In genomic region chr4:103773691-103774231, GRCh38 we compare ENCODE assay signal across 25 cellular contexts. TPM values are rescaled to one million over a fixed set of nuclear protein-coding genes. Genes with fewer than 3 reads are reported as not detected.
DNase-seq lines count a peak whose midpoint lies in the region; ATAC-seq, FAIRE-seq and TF ChIP-seq lines count a peak whose summit lies in the region.
"Had no signal": no experiment of that assay in that cellular context is flagged by ENCODE, and none has a peak within 500 bp of the region (broad histone marks: within the 10 kb centered on the region; RNA-seq: fewer than 3 reads in every experiment).

No MANE protein-coding gene starts in this region.

- BruUV-seq in GM12878 (replicated peaks; lab: Mats Ljungman, UMichigan) = no TSS peak

- peak; percentile 32 for ATAC-seq in GM12878
- no peak for ATAC-seq in effector memory CD8-positive, alpha-beta T cell (replicated peaks)
- ATAC-seq: Right ventricle myocardium inferior, SK-N-SH treated with all-trans-retinoic acid at 6 μM for 48 hours had no signal

- no peak for FAIRE-seq in GM12878 (lab: Jason Lieb, UNC)

- no peak for TF ChIP-seq RAD21 in GM12878 (IDR thresholded peaks at IDR 0.05; ENCODE audit: insufficient read depth, low read depth, low read length)

- intact Hi-C loops in GM12878 (cut with micrococcal nuclease; ENCODE audit: unreplicated experiment) = no loop called here
- intact Hi-C loops in posterior vena cava (cut with DNase I) = no loop called here

- no peak overlapping the region for H2AFZ ChIP-seq in GM12878 (ENCODE audit: control insufficient read depth, low read depth, low read length)
- H2AFZ ChIP-seq: PC-9 had no signal

- no peak for TF ChIP-seq POLR2A in GM12878 (IDR thresholded peaks at IDR 0.05; ENCODE audit: low read depth, low read length)

- H3K27ac ChIP-seq in GM12878 (ENCODE audit: control insufficient read depth, insufficient read depth) (no peak overlapping the region), iPS-20b (ENCODE audit: low read length) (no peak overlapping the region)
- H3K27ac ChIP-seq: KMS-11, PC-9, SJCRH30 had no signal

- H3K4me1 ChIP-seq in GM12878 (ENCODE audit: control insufficient read depth, insufficient read depth, low read length) (no peaks in the 10 kb centered on the region), iPS-20b (ENCODE audit: insufficient read depth, low read length) (peaks cover 11% of the 10 kb centered on the region; the same call in 1 of the 2 replicates)

- no peak for TF ChIP-seq EP300 in GM12878 (IDR thresholded peaks at IDR 0.05; ENCODE audit: borderline replicate concordance in 1 of 2, control insufficient read depth in 1 of 2, low read depth in 2 of 2, low read length in 2 of 2)

- POLR2A ChIA-PET in GM12878 (lab: Charles Lee) = no interaction called here

- H3K27me3 ChIP-seq in H7 (ENCODE audit: control insufficient read depth, insufficient read depth, low read length) (no peaks in the 10 kb centered on the region), GM12878 (replicated peaks in 1 of 2; ENCODE audit: control insufficient read depth in 2 of 2, insufficient read depth in 2 of 2, low read length in 1 of 2) (no peaks in the 10 kb centered on the region), iPS-20b (ENCODE audit: insufficient read depth, low read length) (0 out of 2 replicates have a peak, but pooled peaks cover under 1% of the 10 kb centered on the region)
- H3K27me3 ChIP-seq: SJCRH30 had no signal

- no peak overlapping the region for H3K4me3 ChIP-seq in H7 (ENCODE audit: insufficient read depth, low read depth, low read length)
- no peak overlapping the region for H3K4me3 ChIP-seq in GM12878
- peak overlapping the region; percentile 43 for H3K4me3 ChIP-seq in iPS-20b (ENCODE audit: low read length)
- H3K4me3 ChIP-seq: PC-9, SJCRH30 had no signal

- H3K27me3 Mint-ChIP-seq in effector memory CD8-positive, alpha-beta T cell = no peaks in the 10 kb centered on the region
- H3K27me3 Mint-ChIP-seq: IgD-negative memory B cell had no signal

- H3K9ac ChIP-seq in GM12878 (ENCODE audit: control insufficient read depth, insufficient read depth, low read length) (no peak overlapping the region), iPS-20b (ENCODE audit: low read depth, low read length) (no peak overlapping the region)
- H3K9ac ChIP-seq: KMS-11 had no signal

- no peaks in the 10 kb centered on the region for H4K20me1 ChIP-seq in GM12878 (ENCODE audit: control insufficient read depth, insufficient read depth)

- DNase-seq in H7 (peak; percentile 3), GM12878 (ENCODE audit: low read depth, low spot score) (no peak), renal cortical epithelial cell (ENCODE audit: low read depth) (peak; percentile 4), posterior vena cava (ENCODE audit: low spot score) (no peak)
- DNase-seq in stimulated activated CD4-positive, alpha-beta T cell treated with anti-CD3 and anti-CD28 coated beads, Interleukin-4, amount 100 ng/mL, for 1 hour = no peak
- DNase-seq in effector memory CD8-positive, alpha-beta T cell = no peak
- DNase-seq: Calu3; DMS79 treated with DMSO at 0.1 percent for 48 hours; H9; HFFc6; MM.1S; NCI-H2029; NCI-H524 treated with DMSO at 0.1 percent for 48 hours; NCI-H774; NK-92 treated with Interleukin-12 subunit alpha and Interleukin-12 subunit beta, amount 100 ng/mL, for 24 hours; PC-9 had no signal

- no peaks in the 10 kb centered on the region for H3K4me1 Mint-ChIP-seq in effector memory CD8-positive, alpha-beta T cell (ENCODE audit: low read depth in 2 of 2)
- H3K4me1 Mint-ChIP-seq: IgD-negative memory B cell had no signal

- SMC1A ChIA-PET in GM12878 (lab: Charles Lee; ENCODE audit: uncharacterized antibody, unreplicated experiment) = interaction anchor here (0.7 to 1.4 kb wide), 2 partner anchors 12 to 42 kb away, joined by 3 to 4 read pairs; no protein-coding TSS in a partner anchor

- no peak overlapping the region for H3K4me3 Mint-ChIP-seq in effector memory CD8-positive, alpha-beta T cell
- H3K4me3 Mint-ChIP-seq: H9, HFFc6, IgD-negative memory B cell had no signal

- H3K9me3 Mint-ChIP-seq in effector memory CD8-positive, alpha-beta T cell = peaks cover 0 to 3% of the 10 kb centered on the region in 2 donors
- H3K9me3 Mint-ChIP-seq: H9, HFFc6, IgD-negative memory B cell had no signal

- CTCF ChIA-PET in GM12878 (lab: Yijun Ruan, JAX) = no interaction called here

- H3K27ac Mint-ChIP-seq in effector memory CD8-positive, alpha-beta T cell = no peak overlapping the region
- H3K27ac Mint-ChIP-seq: H9, HFFc6, IgD-negative memory B cell had no signal

- H3K36me3 ChIP-seq in H7 (replicated peaks; ENCODE audit: control insufficient read depth, insufficient read depth, low read length) (no peaks in the 10 kb centered on the region), GM12878 (ENCODE audit: control insufficient read depth in 2 of 2, insufficient read depth in 2 of 2, low read length in 1 of 2) (no peaks in the 10 kb centered on the region), iPS-20b (ENCODE audit: insufficient read depth, low read depth, low read length) (no peaks in the 10 kb centered on the region)
- H3K36me3 ChIP-seq: SJCRH30 had no signal

- H3K9me3 ChIP-seq in GM12878 (replicated peaks; ENCODE audit: control insufficient read depth, insufficient read depth, low read length) = no peaks in the 10 kb centered on the region
- no peaks in the 10 kb centered on the region for H3K9me3 ChIP-seq in iPS-20b (ENCODE audit: insufficient read depth, low read depth, low read length)
- H3K9me3 ChIP-seq: SJCRH30 had no signal

- no peaks in the 10 kb centered on the region for H3K79me2 ChIP-seq in GM12878 (ENCODE audit: control insufficient read depth, insufficient read depth, low read length)

- TF ChIP-seq CTCF in GM12878 (IDR thresholded peaks at IDR 0.05 in 2 of 3, conservative IDR thresholded peaks at IDR 0.05 in 1 of 3; ENCODE audit: control insufficient read depth in 2 of 3, extremely low read depth in 1 of 3, insufficient read depth in 1 of 3, low read depth in 3 of 3, low read length in 3 of 3) = no peak

- no peak overlapping the region for H3K4me2 ChIP-seq in GM12878 (ENCODE audit: control insufficient read depth, insufficient read depth)
- H3K4me2 ChIP-seq: KMS-11, PC-9 had no signal

- in situ Hi-C loops in GM12878 (cut with MboI) = loop anchor here (5.0 kb wide), 1 partner anchor 561 kb away; no protein-coding TSS in a partner anchor

- RAD21 ChIA-PET in GM12878 (lab: Charles Lee; ENCODE audit: unreplicated experiment) = no interaction called here

- no peaks in the 10 kb centered on the region for H3K36me3 Mint-ChIP-seq in effector memory CD8-positive, alpha-beta T cell (ENCODE audit: insufficient read depth)
- H3K36me3 Mint-ChIP-seq: IgD-negative memory B cell had no signal

- 40% methylated on average over 2 of the region's 2 CpGs for WGBS in GM12878 (ENCODE audit: insufficient coverage, insufficient replicate concordance, low lambda C conversion rate, missing lambda C conversion rate)

TF ChIP-seq in GM12878, 131 proteins besides CTCF, POLR2A, EP300 and RAD21:
- TF ChIP-seq SMC3 (IDR thresholded peaks at IDR 0.05; ENCODE audit: borderline replicate concordance, low read length) (no peak), PRDM15 (CRISPR knock-in tag; IDR thresholded peaks at IDR 0.05) (no peak), CBX5 (IDR thresholded peaks at IDR 0.05; ENCODE audit: low read depth) (no peak), SREBF2 (IDR thresholded peaks at IDR 0.05; ENCODE audit: low read length) (no peak), ZSCAN29 (IDR thresholded peaks at IDR 0.05) (no peak)
TF ChIP-seq in GM12878: peak in this region for 0.

RNA-seq across cellular contexts. Expression of gene TACR3, which starts 54.0 kb away (rescaled TPM):
- total RNA-seq in H7 (2014; rRNA removed; shearing (Covaris generic)) = 0.22 and 0.28 TPM in 2 replicates
- not detected in 2 replicates for total RNA-seq in GM12878 (2013; cell fraction: nucleolus; rRNA removed)
- total RNA-seq in GM12878 (2014; rRNA removed) (not detected in 2 replicates), GM12878 (2014; rRNA removed; fragmentation: Illumina TruSeq; extraction: Trizol) (not detected in 2 replicates), GM12878 (2021) (not detected in 2 replicates), renal cortical epithelial cell (not detected in 2 replicates), posterior vena cava (not detected)
- not detected for polyA plus RNA-seq in GM12878 (2011; ENCODE audit: low read depth)
- polyA plus RNA-seq in GM12878 (2011; rRNA removed) (not detected in 2 replicates), GM12878 (2014; fragmentation: Illumina TruSeq; extraction: Trizol) (not detected in 2 replicates), GM12878 (2014; fragmentation: Nextera tagmentation; extraction: Ambion mirVana) (not detected), GM12878 (2014; rRNA removed) (not detected in 2 replicates), GM12878 (2016; fragmentation: Nextera tagmentation; extraction: Ambion mirVana) (not detected)
- polyA plus RNA-seq in GM12878 (2011; cell fraction: cytosol; rRNA removed) = not detected in 2 replicates
- polyA plus RNA-seq in GM12878 (2011; cell fraction: nucleus; rRNA removed) = not detected in 2 replicates
- polyA plus RNA-seq in GM12878 (2012) = not detected in 2 replicates
- not detected in 2 replicates for polyA minus RNA-seq in GM12878 (2011; rRNA and poly(A)+ RNA removed)
- not detected in 2 replicates for polyA minus RNA-seq in GM12878 (2011; cell fraction: cytosol; rRNA and poly(A)+ RNA removed)
- not detected in 2 replicates for polyA minus RNA-seq in GM12878 (2011; cell fraction: nucleus; rRNA and poly(A)+ RNA removed)
- total RNA-seq: A172, Calu3, HFFc6, PC-9, Right ventricle myocardium inferior, RPMI7951 had no signal
- polyA plus RNA-seq: BJ, IgD-negative memory B cell had no signal

Comparison
In these comparisons a context has a peak if more than half of its experiments do, and no peak if none do; other contexts are left out.
1. DNase-seq: peak in H7 (single experiment) and renal cortical epithelial cell (single experiment); none in GM12878 (single experiment), stimulated activated CD4-positive, alpha-beta T cell treated with anti-CD3 and anti-CD28 coated beads, Interleukin-4, amount 100 ng/mL, for 1 hour (single experiment), effector memory CD8-positive, alpha-beta T cell (0 of 3) and posterior vena cava (single experiment).